Comparison of ENCODE assay signal across 35 cellular contexts in genomic region chr10:110284262-110284661, GRCh38.
"Had no signal": no experiment of that assay in that cellular context is flagged by ENCODE, and none has a peak within 500 bp of the region (broad histone marks: within the 10 kb centered on the region; RNA-seq: fewer than 3 reads in every experiment).

No MANE protein-coding gene starts in this region.

- H3K27ac Mint-ChIP-seq: activated CD4-positive, alpha-beta memory T cell treated with anti-CD3 and anti-CD28 coated beads for 36 hours; activated CD4-positive, alpha-beta T cell treated with anti-CD3 and anti-CD28 coated beads for 36 hours; activated CD4-positive, alpha-beta T cell treated with anti-CD3 and anti-CD28 coated beads, Interleukin-2, amount 10 ng/mL, durations not matched to agents 24 days and 14 days; activated CD8-positive, alpha-beta memory T cell treated with anti-CD3 and anti-CD28 coated beads, Interleukin-2, amount 10 ng/mL, durations not matched to agents 7 days and 5 days; activated CD8-positive, alpha-beta T cell treated with anti-CD3 and anti-CD28 coated beads, Interleukin-2, amount 10 ng/mL, durations not matched to agents 7 days and 5 days; activated naive CD4-positive, alpha-beta T cell treated with anti-CD3 and anti-CD28 coated beads, Interleukin-2, amount 10 ng/mL, durations not matched to agents 7 days and 5 days; activated naive CD4-positive, alpha-beta T cell treated with anti-CD3 and anti-CD28 coated beads, Interleukin-2, amount 50 U/mL, for 72 hours; activated naive CD8-positive, alpha-beta T cell treated with anti-CD3 and anti-CD28 coated beads, Interleukin-2, amount 10 ng/mL, durations not matched to agents 7 days and 5 days; activated T-helper 1 cell treated with anti-CD3 and anti-CD28 coated beads, Interleukin-12 subunit alpha, Interleukin-12 subunit beta, Interleukin-2, Interleukin-4 antibody, amounts not matched to agents 30 ng/mL and 10 ng/mL and 1 ng/mL, durations not matched to agents 14 hours and 24 hours and 36 hours; T-cell; T-helper 1 cell treated with Interleukin-12 subunit alpha and Interleukin-12 subunit beta and Interleukin-4 antibody, amounts not matched to agents 30 μg/mL and 1 μg/mL, for 36 hours; T-helper 2 cell treated with Interferon-gamma antibody and Interleukin-4, amounts not matched to agents 5 μg/mL and 100 μg/mL, for 36 hours had no signal

- H3K27me3 ChIP-seq: body of pancreas had no signal

- H3K27me3 Mint-ChIP-seq: activated CD4-positive, alpha-beta memory T cell treated with anti-CD3 and anti-CD28 coated beads for 36 hours; activated CD4-positive, alpha-beta T cell treated with anti-CD3 and anti-CD28 coated beads for 36 hours; activated CD4-positive, alpha-beta T cell treated with anti-CD3 and anti-CD28 coated beads, Interleukin-2, amount 10 ng/mL, durations not matched to agents 24 days and 14 days; activated CD8-positive, alpha-beta memory T cell treated with anti-CD3 and anti-CD28 coated beads, Interleukin-2, amount 10 ng/mL, durations not matched to agents 7 days and 5 days; activated naive CD4-positive, alpha-beta T cell treated with anti-CD3 and anti-CD28 coated beads, Interleukin-2, amount 10 ng/mL, durations not matched to agents 7 days and 5 days; activated naive CD8-positive, alpha-beta T cell treated with anti-CD3 and anti-CD28 coated beads, Interleukin-2, amount 10 ng/mL, durations not matched to agents 7 days and 5 days; T-cell had no signal

- H3K9me3 ChIP-seq: body of pancreas had no signal

- H3K4me3 Mint-ChIP-seq: activated CD4-positive, alpha-beta memory T cell treated with anti-CD3 and anti-CD28 coated beads for 36 hours; activated CD4-positive, alpha-beta T cell treated with anti-CD3 and anti-CD28 coated beads for 36 hours; activated CD4-positive, alpha-beta T cell treated with anti-CD3 and anti-CD28 coated beads, Interleukin-2, amount 10 ng/mL, durations not matched to agents 24 days and 14 days; activated CD8-positive, alpha-beta memory T cell treated with anti-CD3 and anti-CD28 coated beads, Interleukin-2, amount 10 ng/mL, durations not matched to agents 7 days and 5 days; activated CD8-positive, alpha-beta T cell treated with anti-CD3 and anti-CD28 coated beads, Interleukin-2, amount 10 ng/mL, durations not matched to agents 7 days and 5 days; activated naive CD4-positive, alpha-beta T cell treated with anti-CD3 and anti-CD28 coated beads, Interleukin-2, amount 10 ng/mL, durations not matched to agents 7 days and 5 days; activated naive CD8-positive, alpha-beta T cell treated with anti-CD3 and anti-CD28 coated beads, Interleukin-2, amount 10 ng/mL, durations not matched to agents 7 days and 5 days; activated T-helper 1 cell treated with anti-CD3 and anti-CD28 coated beads, Interleukin-12 subunit alpha, Interleukin-12 subunit beta, Interleukin-2, Interleukin-4 antibody, amounts not matched to agents 30 ng/mL and 10 ng/mL and 1 ng/mL, durations not matched to agents 14 hours and 24 hours and 36 hours; T-cell; T-helper 1 cell treated with Interleukin-12 subunit alpha and Interleukin-12 subunit beta and Interleukin-4 antibody, amounts not matched to agents 30 μg/mL and 1 μg/mL, for 36 hours; T-helper 2 cell treated with Interferon-gamma antibody and Interleukin-4, amounts not matched to agents 5 μg/mL and 100 μg/mL, for 36 hours had no signal

- H3K27ac ChIP-seq: body of pancreas, epithelial cell of prostate, WERI-Rb-1 had no signal

- FAIRE-seq: colon, endometrium, endothelial cell of umbilical vein, frontal cortex had no signal

- H3K9me3 Mint-ChIP-seq: activated CD4-positive, alpha-beta memory T cell treated with anti-CD3 and anti-CD28 coated beads for 36 hours; activated CD4-positive, alpha-beta T cell treated with anti-CD3 and anti-CD28 coated beads, Interleukin-2, amount 10 ng/mL, durations not matched to agents 24 days and 14 days; activated naive CD4-positive, alpha-beta T cell treated with anti-CD3 and anti-CD28 coated beads, Interleukin-2, amount 10 ng/mL, durations not matched to agents 7 days and 5 days; activated naive CD4-positive, alpha-beta T cell treated with anti-CD3 and anti-CD28 coated beads, Interleukin-2, amount 50 U/mL, for 72 hours; activated naive CD8-positive, alpha-beta T cell treated with anti-CD3 and anti-CD28 coated beads, Interleukin-2, amount 10 ng/mL, durations not matched to agents 7 days and 5 days; activated T-helper 1 cell treated with anti-CD3 and anti-CD28 coated beads, Interleukin-12 subunit alpha, Interleukin-12 subunit beta, Interleukin-2, Interleukin-4 antibody, amounts not matched to agents 30 ng/mL and 10 ng/mL and 1 ng/mL, durations not matched to agents 14 hours and 24 hours and 36 hours; T-cell; T-helper 1 cell treated with Interleukin-12 subunit alpha and Interleukin-12 subunit beta and Interleukin-4 antibody, amounts not matched to agents 30 μg/mL and 1 μg/mL, for 36 hours; T-helper 2 cell treated with Interferon-gamma antibody and Interleukin-4, amounts not matched to agents 5 μg/mL and 100 μg/mL, for 36 hours had no signal

- DNase-seq: activated CD4-positive, alpha-beta memory T cell treated with anti-CD3 and anti-CD28 coated beads for 36 hours; activated CD4-positive, alpha-beta T cell treated with anti-CD3 and anti-CD28 coated beads for 36 hours; activated CD4-positive, alpha-beta T cell treated with anti-CD3 and anti-CD28 coated beads, Interleukin-2, amount 10 ng/mL, durations not matched to agents 24 days and 14 days; activated CD4-positive, CD25-positive, alpha-beta regulatory T cell; activated CD4-positive, CD25-positive, alpha-beta regulatory T cell treated with anti-CD3 and anti-CD28 coated beads, Interleukin-2, amount 50 U/mL, for 72 hours; activated CD8-positive, alpha-beta memory T cell treated with anti-CD3 and anti-CD28 coated beads, Interleukin-2, amount 10 ng/mL, durations not matched to agents 7 days and 5 days; activated CD8-positive, alpha-beta memory T cell treated with anti-CD3 and anti-CD28 coated beads, Interleukin-2, amount 50 U/mL, for 4 hours; activated CD8-positive, alpha-beta T cell treated with anti-CD3 and anti-CD28 coated beads, Interleukin-2, amount 10 ng/mL, durations not matched to agents 7 days and 5 days; activated gamma-delta T cell; activated naive CD4-positive, alpha-beta T cell; activated naive CD4-positive, alpha-beta T cell treated with anti-CD3 and anti-CD28 coated beads, Interleukin-2, amount 10 ng/mL, durations not matched to agents 7 days and 5 days; activated naive CD8-positive, alpha-beta T cell treated with anti-CD3 and anti-CD28 coated beads, Interleukin-2, amount 10 ng/mL, durations not matched to agents 7 days and 5 days; activated T-cell treated with anti-CD3 and anti-CD28 coated beads, Interleukin-2, amount 50 U/mL, for 1 hour; activated T-cell treated with anti-CD3 and anti-CD28 coated beads, Interleukin-2, amount 50 U/mL, for 48 hours; anterior cingulate cortex; body of pancreas; caudate nucleus; cortex of kidney; dermis blood vessel endothelial cell; effector CD8-positive, alpha-beta T cell; foreskin fibroblast; head of caudate nucleus; T-cell; T1000; WERI-Rb-1 had no signal

- H3K4me3 ChIP-seq: body of pancreas had no signal

- ATAC-seq: activated CD4-positive, alpha-beta T cell treated with anti-CD3 and anti-CD28 coated beads for 36 hours; activated CD8-positive, alpha-beta memory T cell treated with anti-CD3 and anti-CD28 coated beads, Interleukin-2, amount 10 ng/mL, durations not matched to agents 7 days and 5 days; activated CD8-positive, alpha-beta T cell treated with anti-CD3 and anti-CD28 coated beads, Interleukin-2, amount 10 ng/mL, durations not matched to agents 7 days and 5 days; activated naive CD4-positive, alpha-beta T cell treated with anti-CD3 and anti-CD28 coated beads, Interleukin-2, amount 50 U/mL, for 72 hours; body of pancreas; esophagus mucosa; T-cell had no signal
